Comparison of ENCODE assay signal across 10 cellular contexts in genomic region chr1:247211339-247211738, GRCh38. TPM values are rescaled to one million over a fixed set of nuclear protein-coding genes. Genes with fewer than 3 reads are reported as not detected.
DNase-seq lines count a peak whose midpoint lies in the region; ATAC-seq, FAIRE-seq and TF ChIP-seq lines count a peak whose summit lies in the region.
"Had no signal": no experiment of that assay in that cellular context is flagged by ENCODE, and none has a peak within 500 bp of the region (broad histone marks: within the 10 kb centered on the region; RNA-seq: fewer than 3 reads in every experiment).

No MANE protein-coding gene starts in this region.

- H3K4me3 ChIP-seq in Caco-2 (ENCODE audit: low read depth, low read length) (no peak overlapping the region), MM.1S (ENCODE audit: low read length) (0 out of 2 replicates have a peak overlapping the region, but pooled peaks have one; percentile 4), mammary epithelial cell (replicated peaks in 1 of 3; ENCODE audit: insufficient read depth in 1 of 3, low read depth in 2 of 3, low read length in 3 of 3) (no peak overlapping the region), pancreas (no peak overlapping the region)

- H3K4me2 ChIP-seq in MM.1S (ENCODE audit: low read depth, low read length) (peak overlapping the region; percentile 88), mammary epithelial cell (ENCODE audit: insufficient read depth, low read depth, low read length) (no peak overlapping the region)

- peaks cover 41% of the 10 kb centered on the region for H3F3A ChIP-seq in MM.1S (ENCODE audit: insufficient read depth, low read length)

- H3K36me3 ChIP-seq in Caco-2 (ENCODE audit: control insufficient read depth, insufficient read depth, low read length) (no peaks in the 10 kb centered on the region), MM.1S (replicated peaks; ENCODE audit: insufficient read depth, low read length) (peaks cover 23% of the 10 kb centered on the region), mammary epithelial cell (ENCODE audit: insufficient read depth, low read length) (no peaks in the 10 kb centered on the region), pancreas (no peaks in the 10 kb centered on the region)

- no peak overlapping the region for H3K9ac ChIP-seq in MM.1S (ENCODE audit: low read length)
- no peak overlapping the region for H3K9ac ChIP-seq in mammary epithelial cell (ENCODE audit: insufficient read depth, low read length)

- CTCF ChIA-PET in Caco-2 (lab: Charles Lee), result no interaction called here
- CTCF ChIA-PET in mammary epithelial cell (lab: Charles Lee; ENCODE audit: low non-redundant PET), result no interaction called here

- in situ Hi-C loops in mammary epithelial cell (cut with MboI; ENCODE audit: low sequenced_read_pairs in 2 of 2), result no loop called here

- H3K27me3 ChIP-seq in Caco-2 (replicated peaks; ENCODE audit: control insufficient read depth, insufficient read depth, low read length) (no peaks in the 10 kb centered on the region), MM.1S (replicated peaks; ENCODE audit: insufficient read depth, low read length) (no peaks in the 10 kb centered on the region), mammary epithelial cell (ENCODE audit: insufficient read depth, low read length) (no peaks in the 10 kb centered on the region), pancreas (no peaks in the 10 kb centered on the region)

- TF ChIP-seq CTCF in Caco-2 (IDR thresholded peaks at IDR 0.05; ENCODE audit: insufficient read depth in 1 of 2, low read depth in 1 of 2, low read length in 1 of 2, severe bottlenecking in 1 of 2, unreplicated experiment in 1 of 2) (no peak), MM.1S (IDR thresholded peaks at IDR 0.05; ENCODE audit: low read length) (no peak), mammary epithelial cell (conservative IDR thresholded peaks at IDR 0.05 in 1 of 2, IDR thresholded peaks at IDR 0.05 in 1 of 2; ENCODE audit: extremely low read depth in 1 of 2, insufficient read depth in 1 of 2, low read depth in 1 of 2, low read length in 2 of 2) (no peak), pancreas (IDR thresholded peaks at IDR 0.05) (no peak)

- H3K9me3 ChIP-seq in Caco-2 (no peaks in the 10 kb centered on the region), MM.1S (replicated peaks; ENCODE audit: insufficient read depth, low read length) (no peaks in the 10 kb centered on the region), mammary epithelial cell (replicated peaks; ENCODE audit: insufficient read depth, low read length) (peaks cover under 1% of the 10 kb centered on the region), pancreas (no peaks in the 10 kb centered on the region)

- H3K27ac Mint-ChIP-seq in Caco-2 (ENCODE audit: unreplicated experiment), result no peak overlapping the region

- peaks cover 31% of the 10 kb centered on the region for H3K36me3 Mint-ChIP-seq in Caco-2 (ENCODE audit: insufficient read depth, unreplicated experiment)

- H3K4me1 ChIP-seq in Caco-2, result peaks cover 7% of the 10 kb centered on the region; the same call in 1 of the 2 replicates
- peaks cover 57% of the 10 kb centered on the region for H3K4me1 ChIP-seq in MM.1S (ENCODE audit: low read length)
- H3K4me1 ChIP-seq in mammary epithelial cell (ENCODE audit: insufficient read depth, low read length), result peaks cover 8% of the 10 kb centered on the region
- H3K4me1 ChIP-seq in pancreas, result peaks cover 0 to 18% (median 5%) of the 10 kb centered on the region in 3 donors

- H3K27ac ChIP-seq in MM.1S (ENCODE audit: low read length), result peak overlapping the region; percentile 88
- no peak overlapping the region for H3K27ac ChIP-seq in mammary epithelial cell (ENCODE audit: insufficient read depth, low read depth, low read length)
- peak overlapping the region in 3 of 4 donors; percentile 35 to 81 (median 70) for H3K27ac ChIP-seq in pancreas

- ATAC-seq in pancreas (no peak), HG02571 (IDR thresholded peaks at IDR 0.05; ENCODE audit: unreplicated experiment) (no peak)

- no peaks in the 10 kb centered on the region for H3K9me3 Mint-ChIP-seq in Caco-2 (ENCODE audit: unreplicated experiment)

- peaks cover 4% of the 10 kb centered on the region for H3K27me3 Mint-ChIP-seq in Caco-2 (ENCODE audit: insufficient read depth, unreplicated experiment)

- peaks cover 44% of the 10 kb centered on the region for H3K79me2 ChIP-seq in MM.1S (ENCODE audit: low read length)
- peaks cover 44% of the 10 kb centered on the region for H3K79me2 ChIP-seq in mammary epithelial cell (ENCODE audit: insufficient read depth, low read length)

- dilution Hi-C loops in mammary epithelial cell (cut with HindIII; ENCODE audit: low sequenced_read_pairs), result no loop called here

- peaks cover 5% of the 10 kb centered on the region for H3K4me1 Mint-ChIP-seq in Caco-2 (ENCODE audit: low read depth, unreplicated experiment)

- 40% methylated on average over 7 of the region's 7 CpGs for WGBS in mammary epithelial cell (ENCODE audit: low coverage, missing lambda C conversion rate)
- 55 to 58% methylated on average over 7 of the region's 7 CpGs for WGBS in pancreas, 2 donors

- POLR2A ChIA-PET in Caco-2 (lab: Charles Lee), result no interaction called here

- DNase-seq in Caco-2 (no peak), MM.1S (peak; percentile 11), mammary epithelial cell (no peak), pancreas (no peak), urothelium cell line (ENCODE audit: low spot score) (no peak), SIG-M5 treated with dmso at 0.1 percent for 504 hours (lab: John Stamatoyannopoulos, UW; ENCODE audit: unreplicated experiment) (no peak)
- DNase-seq in activated effector memory CD4-positive, alpha-beta T cell treated with Interleukin-2 at 50 U/mL for 16 hours, result no peak

- intact Hi-C loops in Caco-2 (cut with micrococcal nuclease; ENCODE audit: unreplicated experiment) (loop anchor here (5.0 kb wide), 2 partner anchors 46 to 86 kb away; partner anchors contain the start of gene VN1R5), mammary epithelial cell (cut with micrococcal nuclease) (loop anchor here (2.0 to 5.0 kb wide), 2 partner anchors 121 to 279 kb away; partner anchors contain the start of gene ZNF496), pancreas (cut with DNase I) (no loop called here)

- no peak overlapping the region for H2AFZ ChIP-seq in MM.1S (ENCODE audit: low read length)
- H2AFZ ChIP-seq in mammary epithelial cell (ENCODE audit: low read depth, low read length), result peak overlapping the region; percentile 67

- no peak for FAIRE-seq in pancreas (lab: Jason Lieb, UNC)
- FAIRE-seq in urothelium cell line (lab: Jason Lieb, UNC), result no peak

- TSS peak; percentile 14 for BruUV-seq in Caco-2 (replicated peaks; lab: Mats Ljungman, UMichigan)
- BruUV-seq in mammary epithelial cell (replicated peaks; lab: Mats Ljungman, UMichigan), result no TSS peak

- no peak overlapping the region for H3K4me3 Mint-ChIP-seq in Caco-2 (ENCODE audit: unreplicated experiment)

- H4K20me1 ChIP-seq in MM.1S (ENCODE audit: insufficient read depth, low read length) (no peaks in the 10 kb centered on the region), mammary epithelial cell (ENCODE audit: insufficient read depth, low read length) (peaks cover 1% of the 10 kb centered on the region)

- no peaks in the 10 kb centered on the region for H3K9me2 ChIP-seq in MM.1S (replicated peaks; ENCODE audit: insufficient read depth, low read length)

RNA-seq across cellular contexts. Expression of gene ZNF124, which starts 39.5 kb away (rescaled TPM):
- total RNA-seq in Caco-2 (2022) (47.5 and 52.9 TPM in 2 replicates), mammary epithelial cell (10 to 100 TPM in 1 of 2 donors, 1 to 10 TPM in 1; 8.2 to 39.5 TPM), pancreas (10 to 100 TPM in 5 of 6 donors, 1 to 10 TPM in 1; 9.4 to 33.3 (median 18.3) TPM)
- polyA plus RNA-seq in mammary epithelial cell (3.2 TPM), pancreas (1 to 10 TPM; 1.1 to 2.7 TPM)
- not detected for polyA minus RNA-seq in mammary epithelial cell

RNA-seq across cellular contexts. Expression of gene VN1R5, which starts 44.5 kb away (rescaled TPM):
- total RNA-seq in Caco-2 (2022) (not detected in 2 replicates), mammary epithelial cell (not detected), pancreas (not detected)
- polyA plus RNA-seq in mammary epithelial cell (not detected), pancreas (not detected)
- polyA minus RNA-seq in mammary epithelial cell, result not detected
- total RNA-seq: renal cortical epithelial cell, RPMI7951 had no signal

Comparison
In these comparisons a context has a peak if more than half of its experiments do, and no peak if none do; other contexts are left out.
1. intact Hi-C loops: an anchor here in Caco-2 (5.0 kb wide) and mammary epithelial cell (2.0 to 5.0 kb wide); none called in pancreas.